Comparison of ENCODE assay signal across 23 cellular contexts in genomic region chr7:157650801-157651200, GRCh38.
"Had no signal": no experiment of that assay in that cellular context is flagged by ENCODE, and none has a peak within 500 bp of the region (broad histone marks: within the 10 kb centered on the region; RNA-seq: fewer than 3 reads in every experiment).

No MANE protein-coding gene starts in this region.

- H3K27me3 ChIP-seq: dorsolateral prefrontal cortex, esophagus muscularis mucosa, gastrocnemius medialis, sigmoid colon, suprapubic skin, thyroid gland, uterus had no signal

- ATAC-seq: gastrocnemius medialis; heart right ventricle; left cardiac atrium; psoas muscle; stimulated activated naive CD8-positive, alpha-beta T cell treated with anti-CD3 and anti-CD28 coated beads, Interleukin-15, Interleukin-2, amounts not matched to agents 100 U/mL and 50 U/mL, for 24 hours had no signal

- H3K4me1 ChIP-seq: esophagus muscularis mucosa, gastrocnemius medialis, heart right ventricle, left ventricle myocardium inferior, parathyroid adenoma, psoas muscle, sigmoid colon, suprapubic skin, thyroid gland, uterus had no signal

- H3K79me2 ChIP-seq: parathyroid adenoma had no signal

- H3K27ac ChIP-seq: dorsolateral prefrontal cortex, epithelial cell of prostate, esophagus muscularis mucosa, gastrocnemius medialis, heart right ventricle, left ventricle myocardium inferior, parathyroid adenoma, psoas muscle, sigmoid colon, skin epidermis, suprapubic skin, thyroid gland, uterus had no signal

- DNase-seq: cortex of kidney; effector CD8-positive, alpha-beta T cell; gastrocnemius medialis; heart right ventricle; left cardiac atrium; left ventricle myocardium inferior; mesenchymal stem cell; naive B cell; occipital lobe; psoas muscle; retina; sigmoid colon; stimulated activated CD4-positive, alpha-beta T cell treated with anti-CD3 and anti-CD28 coated beads, Interleukin-2, amount 100 ng/mL, for 48 hours; stimulated activated naive CD8-positive, alpha-beta T cell treated with anti-CD3 and anti-CD28 coated beads, Interleukin-15, Interleukin-2, amounts not matched to agents 100 U/mL and 50 U/mL, for 24 hours; thyroid gland; uterus had no signal

- H3K36me3 ChIP-seq: esophagus muscularis mucosa, gastrocnemius medialis, heart right ventricle, left ventricle myocardium inferior, sigmoid colon, suprapubic skin, thyroid gland, uterus had no signal

- H2AFZ ChIP-seq: parathyroid adenoma had no signal

- H3K4me3 ChIP-seq: dorsolateral prefrontal cortex, esophagus muscularis mucosa, gastrocnemius medialis, heart right ventricle, left ventricle myocardium inferior, lung, psoas muscle, sigmoid colon, skin epidermis, suprapubic skin, thyroid gland, uterus had no signal

- H3K9ac ChIP-seq: parathyroid adenoma had no signal

- H3K9me3 ChIP-seq: esophagus muscularis mucosa, gastrocnemius medialis, heart right ventricle, psoas muscle, sigmoid colon, suprapubic skin, thyroid gland, uterus had no signal
